7 cellular contexts compared by ENCODE assay signal in genomic region chr19:45643024-45643926, GRCh38. TPM values are rescaled to one million over a fixed set of nuclear protein-coding genes. Genes with fewer than 3 reads are reported as not detected.
A peak's percentile ranks its signal among the peaks of the same experiment; 100 is the strongest.
DNase-seq lines count a peak whose midpoint lies in the region; ATAC-seq and TF ChIP-seq lines count a peak whose summit lies in the region.

No MANE protein-coding gene starts in this region.

- 10% methylated on average over 35 of the region's 39 CpGs for WGBS in esophagus muscularis mucosa

- H3K27ac ChIP-seq in KMS-11 (peak overlapping the region; percentile 93), PC-9 (peak overlapping the region; percentile 88; the same call in 1 of the 2 replicates), esophagus muscularis mucosa (replicated peaks in 1 of 4) (no peak overlapping the region)

- POLR2A ChIA-PET in PC-9 (lab: Charles Lee; ENCODE audit: unreplicated experiment), result interaction anchor here (0.5 to 0.8 kb wide), 2 partner anchors 20 to 29 kb away, joined by 3 read pairs; no protein-coding TSS in a partner anchor

- peaks cover 55% of the 10 kb centered on the region for H3K4me1 Mint-ChIP-seq in activated T-cell treated with anti-CD3 and anti-CD28 coated beads, Interleukin-2, amount 50 U/mL, for 24 hours (ENCODE audit: low read depth)
- peaks cover 39 to 62% (median 61%) of the 10 kb centered on the region in 3 donors for H3K4me1 Mint-ChIP-seq in naive B cell
- H3K4me1 Mint-ChIP-seq in stimulated activated effector memory CD8-positive, alpha-beta T cell treated with anti-CD3 and anti-CD28 coated beads, Interleukin-12 subunit alpha, Interleukin-12 subunit beta, amount 100 ng/mL, for 72 hours, result peaks cover 75% of the 10 kb centered on the region

- H2AFZ ChIP-seq in KMS-11 (ENCODE audit: low read depth), result 0 out of 2 replicates have a peak overlapping the region, but pooled peaks have one; percentile 15
- H2AFZ ChIP-seq in PC-9, result no peak overlapping the region

- ATAC-seq in GM18499 (IDR thresholded peaks at IDR 0.05; ENCODE audit: insufficient read depth, unreplicated experiment) (peak; percentile 14), naive B cell (ENCODE audit: low read depth in 2 of 2) (peak; percentile 51 to 55)
- ATAC-seq in stimulated activated effector memory CD8-positive, alpha-beta T cell treated with anti-CD3 and anti-CD28 coated beads, Interleukin-12 subunit alpha, Interleukin-12 subunit beta, amount 100 ng/mL, for 72 hours, result peak; percentile 69

- H3K27me3 ChIP-seq in KMS-11 (ENCODE audit: insufficient read depth, low read depth) (peaks cover 3% of the 10 kb centered on the region; the same call in 1 of the 2 replicates), PC-9 (ENCODE audit: insufficient read depth, low read depth) (no peaks in the 10 kb centered on the region), esophagus muscularis mucosa (peaks cover 0 to 41% (median 12%) of the 10 kb centered on the region in 4 donors)

- H3K9me2 ChIP-seq in PC-9 (ENCODE audit: insufficient read depth), result no peaks in the 10 kb centered on the region

- H3K27ac Mint-ChIP-seq in activated T-cell treated with anti-CD3 and anti-CD28 coated beads, Interleukin-2, amount 50 U/mL, for 24 hours, result peak overlapping the region; percentile 98
- H3K27ac Mint-ChIP-seq in naive B cell, result peak overlapping the region; percentile 72 to 98 (median 92)
- peak overlapping the region; percentile 96 for H3K27ac Mint-ChIP-seq in stimulated activated effector memory CD8-positive, alpha-beta T cell treated with anti-CD3 and anti-CD28 coated beads, Interleukin-12 subunit alpha, Interleukin-12 subunit beta, amount 100 ng/mL, for 72 hours

- H3K4me2 ChIP-seq in KMS-11 (peak overlapping the region; percentile 72), PC-9 (peak overlapping the region; percentile 87)

- peaks cover 29% of the 10 kb centered on the region for H3K36me3 Mint-ChIP-seq in activated T-cell treated with anti-CD3 and anti-CD28 coated beads, Interleukin-2, amount 50 U/mL, for 24 hours (ENCODE audit: low read depth)
- H3K36me3 Mint-ChIP-seq in naive B cell, result no peaks in the 10 kb centered on the region
- H3K36me3 Mint-ChIP-seq in stimulated activated effector memory CD8-positive, alpha-beta T cell treated with anti-CD3 and anti-CD28 coated beads, Interleukin-12 subunit alpha, Interleukin-12 subunit beta, amount 100 ng/mL, for 72 hours, result peaks cover 55% of the 10 kb centered on the region

- DNase-seq in PC-9 (peak; percentile 75 to 87), esophagus muscularis mucosa (ENCODE audit: extremely low spot score) (peak; percentile 97), naive B cell (peak; percentile 92)
- peak; percentile 98 for DNase-seq in activated T-cell treated with anti-CD3 and anti-CD28 coated beads, Interleukin-2, amount 50 U/mL, for 24 hours
- peak; percentile 97 to 99 for DNase-seq in stimulated activated effector memory CD8-positive, alpha-beta T cell treated with anti-CD3 and anti-CD28 coated beads, Interleukin-12 subunit alpha, Interleukin-12 subunit beta, amount 100 ng/mL, for 72 hours (ENCODE audit: low spot score in 2 of 2)

- no TSS peak for BruUV-seq in PC-9 (replicated peaks; lab: Mats Ljungman, UMichigan)

- H3K36me3 ChIP-seq in KMS-11 (ENCODE audit: insufficient read depth) (no peaks in the 10 kb centered on the region), PC-9 (ENCODE audit: low read depth) (no peaks in the 10 kb centered on the region), esophagus muscularis mucosa (no peaks in the 10 kb centered on the region)

- H3K27me3 Mint-ChIP-seq in activated T-cell treated with anti-CD3 and anti-CD28 coated beads, Interleukin-2, amount 50 U/mL, for 24 hours, result peaks cover 5% of the 10 kb centered on the region
- H3K27me3 Mint-ChIP-seq in naive B cell, result peaks cover 7 to 13% (median 8%) of the 10 kb centered on the region in 3 donors

- H3K9me3 Mint-ChIP-seq in activated T-cell treated with anti-CD3 and anti-CD28 coated beads, Interleukin-2, amount 50 U/mL, for 24 hours, result peaks cover 3% of the 10 kb centered on the region
- H3K9me3 Mint-ChIP-seq in naive B cell, result peaks cover 0 to 5% (median 0%) of the 10 kb centered on the region in 7 donors
- no peaks in the 10 kb centered on the region for H3K9me3 Mint-ChIP-seq in stimulated activated effector memory CD8-positive, alpha-beta T cell treated with anti-CD3 and anti-CD28 coated beads, Interleukin-12 subunit alpha, Interleukin-12 subunit beta, amount 100 ng/mL, for 72 hours

- H3K4me3 ChIP-seq in KMS-11 (IDR thresholded peaks at IDR 0.05; ENCODE audit: insufficient read depth, low read depth, low read length) (no peak overlapping the region), PC-9 (no peak overlapping the region), esophagus muscularis mucosa (peak overlapping the region in 1 of 4 donors; percentile 11)

- H3K9me3 ChIP-seq in PC-9 (ENCODE audit: insufficient read depth, low read depth), result no peaks in the 10 kb centered on the region
- no peaks in the 10 kb centered on the region for H3K9me3 ChIP-seq in esophagus muscularis mucosa

- no peaks in the 10 kb centered on the region for H4K20me1 ChIP-seq in KMS-11 (ENCODE audit: insufficient read depth)
- no peaks in the 10 kb centered on the region for H4K20me1 ChIP-seq in PC-9 (ENCODE audit: insufficient read depth)

- H3K79me2 ChIP-seq in KMS-11 (ENCODE audit: insufficient read depth, low read depth), result no peaks in the 10 kb centered on the region
- H3K79me2 ChIP-seq in PC-9 (ENCODE audit: low read depth), result no peaks in the 10 kb centered on the region

- intact Hi-C loops in PC-9 (cut with micrococcal nuclease; ENCODE audit: unreplicated experiment) (loop anchor here (1.0 to 5.0 kb wide), 7 partner anchors 36 to 158 kb away; partner anchors contain the start of genes OPA3 and VASP), esophagus muscularis mucosa (cut with DNase I) (loop anchor here (2.0 to 5.0 kb wide), 2 partner anchors 39 to 120 kb away; no protein-coding TSS in a partner anchor)

- peak overlapping the region; percentile 92 for H3K4me3 Mint-ChIP-seq in activated T-cell treated with anti-CD3 and anti-CD28 coated beads, Interleukin-2, amount 50 U/mL, for 24 hours
- peak overlapping the region; percentile 65 to 97 (median 86) for H3K4me3 Mint-ChIP-seq in naive B cell
- H3K4me3 Mint-ChIP-seq in stimulated activated effector memory CD8-positive, alpha-beta T cell treated with anti-CD3 and anti-CD28 coated beads, Interleukin-12 subunit alpha, Interleukin-12 subunit beta, amount 100 ng/mL, for 72 hours, result peak overlapping the region; percentile 77

- no peak for TF ChIP-seq EP300 in esophagus muscularis mucosa (IDR thresholded peaks at IDR 0.05)

- peaks cover 37% of the 10 kb centered on the region for H3K4me1 ChIP-seq in KMS-11 (ENCODE audit: low read depth, poor library complexity, severe bottlenecking)
- H3K4me1 ChIP-seq in PC-9 (replicated peaks; ENCODE audit: insufficient read depth), result peaks cover 32% of the 10 kb centered on the region
- H3K4me1 ChIP-seq in esophagus muscularis mucosa, result peaks cover 30 to 62% (median 60%) of the 10 kb centered on the region in 4 donors

- CTCF ChIA-PET in PC-9 (lab: Charles Lee), result interaction anchor here (0.6 to 2.9 kb wide), 9 partner anchors 28 to 257 kb away, joined by 3 to 19 read pairs (median 7); no protein-coding TSS in a partner anchor

- TF ChIP-seq POLR2A in esophagus muscularis mucosa (IDR thresholded peaks at IDR 0.05; ENCODE audit: low read depth), result no peak

- H3F3A ChIP-seq in PC-9 (ENCODE audit: insufficient read depth, low read depth), result peaks cover 53% of the 10 kb centered on the region

- H3K9ac ChIP-seq in KMS-11, result peak overlapping the region; percentile 79; the same call in 1 of the 2 replicates

- TF ChIP-seq CTCF in KMS-11 (conservative IDR thresholded peaks at IDR 0.05; ENCODE audit: low read depth, low read length), result peak; percentile 99
- TF ChIP-seq CTCF in PC-9 (conservative IDR thresholded peaks at IDR 0.05), result peak; percentile 100
- TF ChIP-seq CTCF in esophagus muscularis mucosa (IDR thresholded peaks at IDR 0.05), result peak; percentile 97 to 100 (median 99)

RNA-seq across cellular contexts. Expression of gene EML2, which starts 4.1 kb away (rescaled TPM):
- total RNA-seq in PC-9 (2021), result 61.7 and 68.9 TPM in 2 replicates
- total RNA-seq in esophagus muscularis mucosa, result 10 to 100 TPM; 12.0 to 28.4 (median 18.3) TPM
- 10 to 100 TPM in 3 of 6 donors, 1 to 10 TPM in 3; 4.3 to 14.1 (median 10.3) TPM for polyA plus RNA-seq in naive B cell (ENCODE audit: low read depth in 6 of 6)

RNA-seq across cellular contexts. Expression of gene GIPR, which starts 24.7 kb away (rescaled TPM):
- 5.8 and 6.7 TPM in 2 replicates for total RNA-seq in PC-9 (2021)
- total RNA-seq in esophagus muscularis mucosa, result not detected
- polyA plus RNA-seq in naive B cell (ENCODE audit: low read depth in 6 of 6), result not detected

RNA-seq across cellular contexts. Expression of gene GPR4, which starts 41.3 kb away (rescaled TPM):
- total RNA-seq in PC-9 (2021) (not detected in 2 replicates), esophagus muscularis mucosa (1 to 10 TPM in 3 of 4 donors, under 1 TPM in 1; 0.42 to 6.6 (median 4.8) TPM)
- polyA plus RNA-seq in naive B cell (ENCODE audit: low read depth in 6 of 6), result not detected

RNA-seq across cellular contexts. Expression of gene SNRPD2, which starts 48.5 kb away (rescaled TPM):
- total RNA-seq in PC-9 (2021) (718 and 740 TPM in 2 replicates), esophagus muscularis mucosa (100 to 1,000 TPM; 107 to 167 (median 139) TPM)
- polyA plus RNA-seq in naive B cell (ENCODE audit: low read depth in 6 of 6), result 1,000 to 10,000 TPM in 2 of 6 donors, 100 to 1,000 TPM in 4; 808 to 1,139 (median 906) TPM

RNA-seq across cellular contexts. Expression of gene QPCTL, which starts 49.2 kb away (rescaled TPM):
- 27.6 and 42.8 TPM in 2 replicates for total RNA-seq in PC-9 (2021)
- total RNA-seq in esophagus muscularis mucosa, result 1 to 10 TPM; 4.6 to 6.8 (median 6.0) TPM
- 1 to 10 TPM in 5 of 6 donors, under 1 TPM in 1; 0.70 to 6.8 (median 1.7) TPM for polyA plus RNA-seq in naive B cell (ENCODE audit: low read depth in 6 of 6)

Comparison
In these comparisons a context has a peak if more than half of its experiments do, and no peak if none do; other contexts are left out.
1. ATAC-seq: peak in every context shown above with its lines; median percentile 69 in stimulated activated effector memory CD8-positive, alpha-beta T cell treated with anti-CD3 and anti-CD28 coated beads, Interleukin-12 subunit alpha, Interleukin-12 subunit beta, amount 100 ng/mL, for 72 hours; 53 in naive B cell; 14 in GM18499.
2. H3K27ac ChIP-seq: peak in KMS-11 (single experiment) and PC-9 (single experiment); none in esophagus muscularis mucosa (0 of 4).
3. Peak in every context shown above with its lines, with median percentiles within 50 percentile points of each other: CTCF ChIP-seq, DNase-seq, H3K27ac Mint-ChIP-seq and H3K4me3 Mint-ChIP-seq.